ENCODE assay signal across 14 cellular contexts in genomic region chr1:44034423-44034822, GRCh38. TPM values are rescaled to one million over a fixed set of nuclear protein-coding genes. Genes with fewer than 3 reads are reported as not detected.
A peak's percentile ranks its signal among the peaks of the same experiment; 100 is the strongest.
DNase-seq lines count a peak whose midpoint lies in the region; TF ChIP-seq lines count a peak whose summit lies in the region.
"Had no signal": no experiment of that assay in that cellular context is flagged by ENCODE, and none has a peak within 500 bp of the region (broad histone marks: within the 10 kb centered on the region; RNA-seq: fewer than 3 reads in every experiment).

No MANE protein-coding gene starts in this region.

- in situ Hi-C loops in brain microvascular endothelial cell (cut with HindIII; ENCODE audit: low pct_ligation_motif_present, low sequenced_read_pairs) = no loop called here

- TF ChIP-seq EP300 in sigmoid colon (IDR thresholded peaks at IDR 0.05) = no peak

- H3K27me3 ChIP-seq in WERI-Rb-1 (ENCODE audit: insufficient read depth, low read depth, severe bottlenecking) (no peaks in the 10 kb centered on the region), sigmoid colon (no peaks in the 10 kb centered on the region), brain microvascular endothelial cell (replicated peaks) (no peaks in the 10 kb centered on the region)
- H3K27me3 ChIP-seq: BE2C had no signal

- intact Hi-C loops in sigmoid colon (cut with DNase I) = loop anchor here (10.0 kb wide), 1 partner anchor 500 kb away; the partner anchor contains the start of gene PTPRF

- H3K36me3 ChIP-seq in WERI-Rb-1 (no peaks in the 10 kb centered on the region), sigmoid colon (no peaks in the 10 kb centered on the region), brain microvascular endothelial cell (replicated peaks) (no peaks in the 10 kb centered on the region)
- H3K36me3 ChIP-seq: BE2C had no signal

- no peaks in the 10 kb centered on the region for H3K9me3 ChIP-seq in WERI-Rb-1 (ENCODE audit: severe bottlenecking)
- H3K9me3 ChIP-seq in sigmoid colon = no peaks in the 10 kb centered on the region
- H3K9me3 ChIP-seq: A549, BE2C had no signal

- TF ChIP-seq POLR2A in sigmoid colon (IDR thresholded peaks at IDR 0.05) = no peak

- H3K27ac ChIP-seq in WERI-Rb-1 = peak overlapping the region; percentile 79; the same call in 1 of the 2 replicates
- H3K27ac ChIP-seq in sigmoid colon = peak overlapping the region in 3 of 4 donors; percentile 86 to 96 (median 96)
- H3K27ac ChIP-seq in brain microvascular endothelial cell = no peak overlapping the region
- H3K27ac ChIP-seq: C4-2B had no signal

- H3K4me3 ChIP-seq in WERI-Rb-1 (ENCODE audit: low read depth, low read length) (no peak overlapping the region), sigmoid colon (no peak overlapping the region), brain microvascular endothelial cell (ENCODE audit: low read depth, low read length) (no peak overlapping the region)
- H3K4me3 ChIP-seq: A549, GM23338 had no signal

- peaks cover 0 to 58% (median 51%) of the 10 kb centered on the region in 4 donors for H3K4me1 ChIP-seq in sigmoid colon

- DNase-seq in WERI-Rb-1 (no peak), mesenteric fat pad (ENCODE audit: low spot score) (peak; percentile 77), sigmoid colon (no peak), GM10266 (ENCODE audit: extremely low spot score) (no peak), DMS153 (lab: John Stamatoyannopoulos, UW) (no peak), brain microvascular endothelial cell (no peak)
- DNase-seq: BE2C; CD4-positive, alpha-beta memory T cell; DND-41; GDM1; IMR-90 had no signal

- no peak for TF ChIP-seq CTCF in WERI-Rb-1 (IDR thresholded peaks at IDR 0.05; ENCODE audit: low read depth, low read length)
- TF ChIP-seq CTCF in sigmoid colon (IDR thresholded peaks at IDR 0.05) = no peak
- TF ChIP-seq CTCF in GM10266 (IDR thresholded peaks at IDR 0.05; ENCODE audit: control insufficient read depth, insufficient read depth, low read depth, missing control alignments) = no peak
- TF ChIP-seq CTCF in brain microvascular endothelial cell (IDR thresholded peaks at IDR 0.05; ENCODE audit: low read depth, low read length, missing control alignments) = no peak

- WGBS in sigmoid colon, 2 donors = 94 to 96% methylated on average over 4 of the region's 4 CpGs

RNA-seq across cellular contexts. Expression of gene SLC6A9, which starts 3.2 kb away (rescaled TPM):
- 2.2 TPM for total RNA-seq in mesenteric fat pad
- 10 to 100 TPM in 2 of 4 donors, 1 to 10 TPM in 2; 5.4 to 16.6 (median 9.3) TPM for total RNA-seq in sigmoid colon
- 10 to 100 TPM in 1 of 3 donors, 1 to 10 TPM in 2; 2.4 to 24.5 (median 4.4) TPM for polyA plus RNA-seq in sigmoid colon
- polyA plus RNA-seq: CD4-positive, alpha-beta memory T cell had no signal

RNA-seq across cellular contexts. Expression of gene CCDC24, which starts 43.0 kb away (rescaled TPM):
- total RNA-seq in mesenteric fat pad = 3.9 TPM
- 1 to 10 TPM; 2.7 to 6.6 (median 3.9) TPM for total RNA-seq in sigmoid colon
- 10 to 100 TPM; 16.7 to 19.2 (median 19.2) TPM for polyA plus RNA-seq in sigmoid colon

RNA-seq across cellular contexts. Expression of gene B4GALT2, which starts 55.4 kb away (rescaled TPM):
- total RNA-seq in mesenteric fat pad (66.3 TPM), sigmoid colon (10 to 100 TPM; 30.1 to 55.9 (median 51.1) TPM)
- polyA plus RNA-seq in sigmoid colon = 10 to 100 TPM; 14.8 to 32.0 (median 26.4) TPM

RNA-seq across cellular contexts. Expression of gene ATP6V0B, which starts 59.7 kb away (rescaled TPM):
- total RNA-seq in mesenteric fat pad (133 TPM), sigmoid colon (100 to 1,000 TPM in 3 of 4 donors, 10 to 100 TPM in 1; 67.9 to 152 (median 128) TPM)
- polyA plus RNA-seq in sigmoid colon = 100 to 1,000 TPM; 108 to 286 (median 129) TPM
